In genomic region chr16:25888873-25889272, GRCh38 we compare ENCODE assay signal across 24 cellular contexts.
"Had no signal": no experiment of that assay in that cellular context is flagged by ENCODE, and none has a peak within 500 bp of the region (broad histone marks: within the 10 kb centered on the region; RNA-seq: fewer than 3 reads in every experiment).

No MANE protein-coding gene starts in this region.

- H3K36me3 ChIP-seq: left ventricle myocardium inferior, right atrium auricular region, right lobe of liver, tibial nerve, uterus had no signal

- H3K27ac ChIP-seq: left ventricle myocardium inferior, parathyroid adenoma, right atrium auricular region, right lobe of liver, tibial nerve, uterus had no signal

- H3K36me3 Mint-ChIP-seq: memory B cell; naive thymus-derived CD4-positive, alpha-beta T cell; natural killer cell treated with Interleukin-12 subunit alpha and Interleukin-12 subunit beta and Interleukin-15 and Interleukin-18, amount 100 ng/mL, for 72 hours; stimulated activated memory B cell treated with anti-CD40 and anti-IgM and Interleukin-4, amounts not matched to agents 10 μg/mL and 1 μg/mL and 100 μg/mL, for 72 hours; type B pancreatic cell had no signal

- H3K27me3 ChIP-seq: right atrium auricular region, right lobe of liver, tibial nerve, uterus had no signal

- ATAC-seq: mucosa of descending colon; naive thymus-derived CD4-positive, alpha-beta T cell; natural killer cell treated with Interleukin-12 subunit alpha and Interleukin-12 subunit beta and Interleukin-15 and Interleukin-18, amount 100 ng/mL, for 72 hours; right lobe of liver; stimulated activated memory B cell treated with anti-CD40 and anti-IgM and Interleukin-4, amounts not matched to agents 10 μg/mL and 1 μg/mL and 100 μg/mL, for 72 hours; stimulated activated naive CD8-positive, alpha-beta T cell treated with anti-CD3 and anti-CD28 coated beads, Interleukin-15, amount 100 ng/mL, for 72 hours had no signal

- DNase-seq: islet precursor cell; left ventricle myocardium inferior; midbrain; mucosa of descending colon; naive thymus-derived CD4-positive, alpha-beta T cell; right lobe of liver; stimulated activated CD4-positive, alpha-beta T cell treated with anti-CD3 and anti-CD28 coated beads, Interleukin-1b, Interleukin-23, amount 100 ng/mL, for 48 hours; stimulated activated CD4-positive, alpha-beta T cell treated with anti-CD3 and anti-CD28 coated beads, Interleukin-2, amount 100 ng/mL, for 48 hours; stimulated activated CD4-positive, alpha-beta T cell treated with anti-CD3 and anti-CD28 coated beads, Interleukin-4, amount 100 ng/mL, for 4 hours; stimulated activated CD8-positive, alpha-beta memory T cell treated with anti-CD3 and anti-CD28 coated beads, Interleukin-4, amount 100 ng/mL, for 48 hours; stimulated activated naive CD4-positive, alpha-beta T cell treated with Interleukin-2 at 50 U/mL for 16 hours; stimulated activated naive CD8-positive, alpha-beta T cell treated with anti-CD3 and anti-CD28 coated beads, Interleukin-15, amount 100 ng/mL, for 72 hours; substantia nigra; uterus had no signal

- H3K27me3 Mint-ChIP-seq: stimulated activated memory B cell treated with anti-CD40 and anti-IgM and Interleukin-4, amounts not matched to agents 10 μg/mL and 1 μg/mL and 100 μg/mL, for 72 hours; stimulated activated naive CD8-positive, alpha-beta T cell treated with anti-CD3 and anti-CD28 coated beads, Interleukin-15, amount 100 ng/mL, for 72 hours had no signal

- H3K4me3 ChIP-seq: left ventricle myocardium inferior, lung, mucosa of descending colon, right atrium auricular region, right lobe of liver, smooth muscle cell, tibial nerve, uterus had no signal

- H3K9me3 ChIP-seq: left ventricle myocardium inferior, mucosa of descending colon, right atrium auricular region, right lobe of liver, tibial nerve, uterus had no signal

- H3K4me3 Mint-ChIP-seq: memory B cell; naive thymus-derived CD4-positive, alpha-beta T cell; natural killer cell treated with Interleukin-12 subunit alpha and Interleukin-12 subunit beta and Interleukin-15 and Interleukin-18, amount 100 ng/mL, for 72 hours; stimulated activated memory B cell treated with anti-CD40 and anti-IgM and Interleukin-4, amounts not matched to agents 10 μg/mL and 1 μg/mL and 100 μg/mL, for 72 hours; stimulated activated naive CD8-positive, alpha-beta T cell treated with anti-CD3 and anti-CD28 coated beads, Interleukin-15, amount 100 ng/mL, for 72 hours; type B pancreatic cell had no signal

- H3K27ac Mint-ChIP-seq: memory B cell; naive thymus-derived CD4-positive, alpha-beta T cell; natural killer cell treated with Interleukin-12 subunit alpha and Interleukin-12 subunit beta and Interleukin-15 and Interleukin-18, amount 100 ng/mL, for 72 hours; progenitor cell of endocrine pancreas; stimulated activated memory B cell treated with anti-CD40 and anti-IgM and Interleukin-4, amounts not matched to agents 10 μg/mL and 1 μg/mL and 100 μg/mL, for 72 hours; stimulated activated naive CD8-positive, alpha-beta T cell treated with anti-CD3 and anti-CD28 coated beads, Interleukin-15, amount 100 ng/mL, for 72 hours; type B pancreatic cell had no signal

- H3K4me1 Mint-ChIP-seq: memory B cell; naive thymus-derived CD4-positive, alpha-beta T cell; stimulated activated memory B cell treated with anti-CD40 and anti-IgM and Interleukin-4, amounts not matched to agents 10 μg/mL and 1 μg/mL and 100 μg/mL, for 72 hours; stimulated activated naive CD8-positive, alpha-beta T cell treated with anti-CD3 and anti-CD28 coated beads, Interleukin-15, amount 100 ng/mL, for 72 hours had no signal
